In genomic region chr1:33460947-33461629, GRCh38 we compare ENCODE assay signal across 8 cellular contexts. TPM values are rescaled to one million over a fixed set of nuclear protein-coding genes. Genes with fewer than 3 reads are reported as not detected.
DNase-seq lines count a peak whose midpoint lies in the region; ATAC-seq and TF ChIP-seq lines count a peak whose summit lies in the region.

No MANE protein-coding gene starts in this region.

- DNase-seq in Right ventricle myocardium inferior (ENCODE audit: missing footprints), result peak; percentile 81
- DNase-seq in cardiac septum (ENCODE audit: low spot score), result no peak
- peak; percentile 55 for DNase-seq in KBM-7
- DNase-seq in left ventricle myocardium inferior, result peak; percentile 55
- DNase-seq in aorta, result peak; percentile 76
- DNase-seq in DMS114 treated with DMSO at 0.1 percent for 48 hours (lab: John Stamatoyannopoulos, UW; ENCODE audit: unreplicated experiment), result no peak
- DNase-seq in HFFc6, result no peak
- no peak for DNase-seq in HuH-7.5 (ENCODE audit: low spot score)

- in situ Hi-C loops in KBM-7 (cut with MboI; ENCODE audit: low pct_unique_long_range_greater_than_20kb, low sequenced_read_pairs), result loop anchor here (25.0 kb wide), 1 partner anchor 324 kb away; no protein-coding TSS in a partner anchor

- H3K4me1 ChIP-seq in left ventricle myocardium inferior (peaks cover 45% of the 10 kb centered on the region), aorta (ENCODE audit: control insufficient read depth in 1 of 2, insufficient read depth in 2 of 2, low read length in 2 of 2) (peaks cover 3 to 4% of the 10 kb centered on the region in 2 donors)

- WGBS in aorta, 2 donors, result 32 to 33% methylated on average over 4 of the region's 4 CpGs

- no peaks in the 10 kb centered on the region for H3K9me3 ChIP-seq in left ventricle myocardium inferior (replicated peaks)
- no peaks in the 10 kb centered on the region for H3K9me3 ChIP-seq in aorta (ENCODE audit: control insufficient read depth, low read length)

- peaks cover 56% of the 10 kb centered on the region for H3K4me1 Mint-ChIP-seq in HFFc6 (ENCODE audit: low read depth)

- H3K27me3 ChIP-seq in left ventricle myocardium inferior (ENCODE audit: low read depth) (no peaks in the 10 kb centered on the region), aorta (ENCODE audit: control insufficient read depth in 1 of 2, insufficient read depth in 2 of 2, low read length in 1 of 2) (no peaks in the 10 kb centered on the region)

- TF ChIP-seq CTCF in left ventricle myocardium inferior (IDR thresholded peaks at IDR 0.05; ENCODE audit: borderline replicate concordance) (no peak), HFFc6 (IDR thresholded peaks at IDR 0.05) (no peak)

- peak overlapping the region; percentile 42 for H3K4me3 ChIP-seq in left ventricle myocardium inferior
- no peak overlapping the region for H3K4me3 ChIP-seq in aorta (ENCODE audit: low read length in 2 of 2)

- intact Hi-C loops in Right ventricle myocardium inferior (cut with DNase I), result loop anchor here (2.0 kb wide), 1 partner anchor 90 kb away; no protein-coding TSS in a partner anchor
- intact Hi-C loops in cardiac septum (cut with DNase I), result loop anchor here (10.0 kb wide), 1 partner anchor 326 kb away; no protein-coding TSS in a partner anchor
- intact Hi-C loops in left ventricle myocardium inferior (cut with micrococcal nuclease), result loop anchor here (10.0 kb wide), 1 partner anchor 166 kb away; no protein-coding TSS in a partner anchor
- intact Hi-C loops in aorta (cut with DNase I), result loop anchor here in 1 of 2 donors (5.0 kb wide), 1 partner anchor 114 kb away; no protein-coding TSS in a partner anchor

- no peaks in the 10 kb centered on the region for H3K9me3 Mint-ChIP-seq in HFFc6

- H3K36me3 Mint-ChIP-seq in HFFc6 (ENCODE audit: low read depth), result no peaks in the 10 kb centered on the region

- H3K4me3 Mint-ChIP-seq in HFFc6, result no peak overlapping the region

- H3K27ac ChIP-seq in left ventricle myocardium inferior (replicated peaks) (peak overlapping the region; percentile 87), aorta (ENCODE audit: low read depth in 1 of 2, low read length in 2 of 2) (peak overlapping the region; percentile 88 to 91)

- H3K27ac Mint-ChIP-seq in HFFc6, result no peak overlapping the region

- H3K27me3 Mint-ChIP-seq in HFFc6 (ENCODE audit: insufficient read depth), result peaks cover 6% of the 10 kb centered on the region; the same call in 1 of the 2 replicates

- ATAC-seq in Right ventricle myocardium inferior (peak; percentile 75), aorta (ENCODE audit: low FRiP score) (no peak)

- H3K36me3 ChIP-seq in left ventricle myocardium inferior (no peaks in the 10 kb centered on the region), aorta (ENCODE audit: control insufficient read depth in 1 of 2, insufficient read depth in 2 of 2, low read length in 1 of 2) (no peaks in the 10 kb centered on the region)

RNA-seq across cellular contexts. Expression of gene ZSCAN20, which starts 11.4 kb away (rescaled TPM):
- total RNA-seq in Right ventricle myocardium inferior (4.7 TPM), cardiac septum (8.3 TPM), left ventricle myocardium inferior (5.7 TPM), aorta (1 to 10 TPM; 5.9 to 8.0 TPM)
- polyA plus RNA-seq in aorta, result 1 to 10 TPM; 2.1 to 2.2 TPM
- total RNA-seq in HFFc6 (2021; fragmentation: NEBNext Ultra II Directional; extraction: Animal tissue kit (Norgen Biotek cat#: 25700)), result 1 to 10 TPM; 5.0 to 6.2 (median 5.6) TPM

RNA-seq across cellular contexts. Expression of gene PHC2, which starts 30.2 kb away (rescaled TPM):
- total RNA-seq in Right ventricle myocardium inferior (102 TPM), cardiac septum (101 TPM), left ventricle myocardium inferior (105 TPM), aorta (100 to 1,000 TPM in 1 of 2 donors, 10 to 100 TPM in 1; 96.6 to 156 TPM)
- polyA plus RNA-seq in aorta, result 100 to 1,000 TPM in 1 of 2 donors, 10 to 100 TPM in 1; 82.4 to 118 TPM
- 100 to 1,000 TPM in 2 of 6 experiments, 10 to 100 TPM in 4; 86.5 to 105 (median 99.6) TPM for total RNA-seq in HFFc6 (2021; fragmentation: NEBNext Ultra II Directional; extraction: Animal tissue kit (Norgen Biotek cat#: 25700))

Comparison
In these comparisons a context has a peak if more than half of its experiments do, and no peak if none do; other contexts are left out.
1. DNase-seq: peak in Right ventricle myocardium inferior (single experiment), KBM-7 (single experiment), left ventricle myocardium inferior (single experiment) and aorta (2 of 2); none in cardiac septum (single experiment), DMS114 treated with DMSO at 0.1 percent for 48 hours (single experiment), HFFc6 (single experiment) and HuH-7.5 (single experiment).